Comparison of ENCODE assay signal across 15 cellular contexts in the genomic region with DNA sequence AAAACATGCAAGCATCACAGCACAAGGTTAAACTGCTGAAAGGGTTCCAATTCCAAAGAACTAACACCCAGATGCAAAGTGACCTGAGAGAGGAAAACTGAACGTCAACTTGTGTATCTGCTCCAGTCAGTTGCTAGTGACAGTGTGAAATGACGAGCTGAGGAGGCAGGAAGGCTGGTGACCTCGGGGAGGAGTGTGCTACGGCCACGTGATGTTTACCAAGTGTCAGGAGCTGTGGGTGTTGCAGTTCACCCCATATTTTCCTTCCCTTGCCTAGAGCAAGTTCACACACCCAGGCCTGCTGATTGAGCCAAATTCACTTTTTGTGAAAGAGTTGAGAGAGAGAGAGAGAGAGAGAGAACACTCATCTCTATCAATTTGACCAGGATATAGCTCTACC.
"Had no signal": no experiment of that assay in that cellular context is flagged by ENCODE, and none has a peak within 500 bp of the region (broad histone marks: within the 10 kb centered on the region; RNA-seq: fewer than 3 reads in every experiment).

No MANE protein-coding gene starts in this region.

- H3K36me3 Mint-ChIP-seq: activated naive CD8-positive, alpha-beta T cell; brain; memory B cell had no signal

- H3K27me3 Mint-ChIP-seq: brain had no signal

- H3K4me1 ChIP-seq: left ventricle myocardium inferior, transverse colon, vagina had no signal

- H3K27ac Mint-ChIP-seq: activated naive CD8-positive, alpha-beta T cell; brain; memory B cell had no signal

- H3K4me3 Mint-ChIP-seq: activated naive CD8-positive, alpha-beta T cell; brain; memory B cell; naive thymus-derived CD8-positive, alpha-beta T cell had no signal

- H3K27me3 ChIP-seq: transverse colon, vagina had no signal

- ATAC-seq: mucosa of descending colon had no signal

- H3K4me3 ChIP-seq: left ventricle myocardium inferior, mucosa of descending colon, skin epidermis, transverse colon, vagina had no signal

- H3K4me1 Mint-ChIP-seq: brain, memory B cell had no signal

- H3K9me3 ChIP-seq: mucosa of descending colon, transverse colon, vagina had no signal

- H3K27ac ChIP-seq: left ventricle myocardium inferior, skin epidermis, transverse colon, vagina, VCaP had no signal

- H3K36me3 ChIP-seq: left ventricle myocardium inferior, transverse colon, vagina had no signal

- DNase-seq: amniotic stem cell; cortex of kidney; hippocampal formation; kidney; left ventricle myocardium inferior; mucosa of descending colon; naive thymus-derived CD8-positive, alpha-beta T cell; stimulated activated CD4-positive, alpha-beta T cell treated with anti-CD3 and anti-CD28 coated beads, Interleukin-4, amount 100 ng/mL, for 24 hours; transverse colon had no signal
